In the genomic region with DNA sequence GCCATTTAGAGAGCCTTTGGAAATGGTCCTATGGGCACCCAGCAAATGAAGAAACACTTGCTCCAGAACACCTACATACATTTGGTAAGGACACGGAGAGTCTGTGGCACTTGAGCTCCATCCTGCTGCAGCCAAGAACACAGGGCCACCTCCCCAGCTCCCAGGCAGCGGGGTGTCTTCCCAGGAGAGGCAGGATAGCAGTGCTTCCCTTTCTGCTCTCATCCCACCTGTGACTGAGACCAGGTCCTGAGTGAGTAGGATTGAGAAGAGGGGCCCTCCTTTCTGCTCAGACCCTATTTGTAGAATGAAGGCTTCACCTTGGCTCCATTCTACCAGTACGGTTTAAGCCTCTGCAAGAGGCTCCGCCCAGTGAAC, we compare ENCODE assay signal across 26 cellular contexts.
"Had no signal": no experiment of that assay in that cellular context is flagged by ENCODE, and none has a peak within 500 bp of the region (broad histone marks: within the 10 kb centered on the region; RNA-seq: fewer than 3 reads in every experiment).

No MANE protein-coding gene starts in this region.

- H3K9me3 ChIP-seq: body of pancreas, mucosa of descending colon, neutrophil, ovary, prostate gland, testis had no signal

- H3K4me3 Mint-ChIP-seq: activated CD4-positive, alpha-beta memory T cell treated with anti-CD3 and anti-CD28 coated beads, Interleukin-2, amount 10 ng/mL, durations not matched to agents 7 days and 5 days; activated CD8-positive, alpha-beta memory T cell treated with anti-CD3 and anti-CD28 coated beads, Interleukin-2, amount 10 ng/mL, durations not matched to agents 7 days and 5 days; activated naive CD8-positive, alpha-beta T cell treated with anti-CD3 and anti-CD28 coated beads, Interleukin-2, amount 50 U/mL, for 24 hours; memory B cell; naive thymus-derived CD4-positive, alpha-beta T cell; stimulated activated naive B cell treated with anti-CD40 and anti-IgM and Interleukin-4, amounts not matched to agents 10 μg/mL and 1 μg/mL and 100 μg/mL, for 72 hours; type B pancreatic cell had no signal

- H3K4me1 ChIP-seq: prostate gland had no signal

- FAIRE-seq: colon, islet of Langerhans had no signal

- H3K36me3 ChIP-seq: ovary, prostate gland had no signal

- H3K27ac ChIP-seq: body of pancreas, neutrophil, ovary, prostate gland, testis, vagina had no signal

- H3K27ac Mint-ChIP-seq: activated CD4-positive, alpha-beta memory T cell treated with anti-CD3 and anti-CD28 coated beads, Interleukin-2, amount 10 ng/mL, durations not matched to agents 7 days and 5 days; activated CD8-positive, alpha-beta memory T cell treated with anti-CD3 and anti-CD28 coated beads, Interleukin-2, amount 10 ng/mL, durations not matched to agents 7 days and 5 days; activated naive CD8-positive, alpha-beta T cell treated with anti-CD3 and anti-CD28 coated beads, Interleukin-2, amount 50 U/mL, for 24 hours; memory B cell; naive thymus-derived CD4-positive, alpha-beta T cell; stimulated activated naive B cell treated with anti-CD40 and anti-IgM and Interleukin-4, amounts not matched to agents 10 μg/mL and 1 μg/mL and 100 μg/mL, for 72 hours; type B pancreatic cell had no signal

- ATAC-seq: activated CD8-positive, alpha-beta memory T cell treated with anti-CD3 and anti-CD28 coated beads, Interleukin-2, amount 10 ng/mL, durations not matched to agents 7 days and 5 days; activated naive CD8-positive, alpha-beta T cell treated with anti-CD3 and anti-CD28 coated beads, Interleukin-2, amount 50 U/mL, for 24 hours; body of pancreas; left cardiac atrium; mucosa of descending colon; naive thymus-derived CD4-positive, alpha-beta T cell; stimulated activated naive B cell treated with anti-CD40 and anti-IgM and Interleukin-4, amounts not matched to agents 10 μg/mL and 1 μg/mL and 100 μg/mL, for 72 hours had no signal

- H3K27me3 Mint-ChIP-seq: activated CD4-positive, alpha-beta memory T cell treated with anti-CD3 and anti-CD28 coated beads, Interleukin-2, amount 10 ng/mL, durations not matched to agents 7 days and 5 days; activated CD8-positive, alpha-beta memory T cell treated with anti-CD3 and anti-CD28 coated beads, Interleukin-2, amount 10 ng/mL, durations not matched to agents 7 days and 5 days; activated naive CD8-positive, alpha-beta T cell treated with anti-CD3 and anti-CD28 coated beads, Interleukin-2, amount 50 U/mL, for 24 hours; memory B cell; naive thymus-derived CD4-positive, alpha-beta T cell; stimulated activated naive B cell treated with anti-CD40 and anti-IgM and Interleukin-4, amounts not matched to agents 10 μg/mL and 1 μg/mL and 100 μg/mL, for 72 hours; type B pancreatic cell had no signal

- H3K4me3 ChIP-seq: body of pancreas, mucosa of descending colon, ovary, prostate gland, testis, vagina had no signal

- DNase-seq: activated CD4-positive, alpha-beta memory T cell treated with anti-CD3 and anti-CD28 coated beads, Interleukin-2, amount 10 ng/mL, durations not matched to agents 7 days and 5 days; activated CD4-positive, alpha-beta T cell treated with anti-CD3 and anti-CD28 coated beads for 48 hours; activated CD8-positive, alpha-beta memory T cell treated with anti-CD3 and anti-CD28 coated beads, Interleukin-2, amount 10 ng/mL, durations not matched to agents 7 days and 5 days; activated naive CD4-positive, alpha-beta T cell treated with anti-CD3 and anti-CD28 coated beads, Interleukin-2, amount 50 U/mL, for 16 hours; activated naive CD8-positive, alpha-beta T cell treated with anti-CD3 and anti-CD28 coated beads, Interleukin-2, amount 50 U/mL, for 24 hours; activated T-cell treated with anti-CD3 and anti-CD28 coated beads for 4 hours; body of pancreas; caudate nucleus; effector memory CD4-positive, alpha-beta T cell; foreskin melanocyte; glutamatergic neuron; hypothalamus; left cardiac atrium; naive thymus-derived CD4-positive, alpha-beta T cell; ovary; stimulated activated CD4-positive, alpha-beta T cell treated with anti-CD3 and anti-CD28 coated beads, Interleukin-2, amount 100 ng/mL, for 24 hours; stimulated activated naive B cell treated with anti-CD40 and anti-IgM and Interleukin-4, amounts not matched to agents 10 μg/mL and 1 μg/mL and 100 μg/mL, for 72 hours; testis had no signal

- H3K27me3 ChIP-seq: body of pancreas, neutrophil, ovary, testis, vagina had no signal
